Comparison of ENCODE assay signal across 9 cellular contexts in the genomic region with DNA sequence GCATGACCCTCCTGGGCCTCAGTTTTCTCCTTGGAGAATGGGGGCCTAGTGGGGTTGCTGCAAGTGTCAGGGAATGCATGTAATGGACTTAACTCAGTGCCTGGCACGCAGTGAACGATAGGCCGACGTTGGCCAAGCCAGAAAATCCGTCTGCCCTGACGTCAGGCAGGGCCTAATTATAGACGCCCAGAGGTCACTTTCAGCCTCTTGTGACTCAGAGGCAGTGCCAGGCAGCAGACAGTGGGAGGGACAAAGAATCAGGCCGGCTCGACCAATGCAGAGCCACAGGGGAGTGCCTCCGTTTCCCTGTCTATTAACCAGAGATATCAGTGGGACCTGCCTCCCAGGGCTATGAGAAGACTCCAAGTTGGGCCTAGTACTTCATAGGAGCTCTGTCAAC.
DNase-seq lines count a peak whose midpoint lies in the region; ATAC-seq and TF ChIP-seq lines count a peak whose summit lies in the region.
"Had no signal": no experiment of that assay in that cellular context is flagged by ENCODE, and none has a peak within 500 bp of the region (broad histone marks: within the 10 kb centered on the region; RNA-seq: fewer than 3 reads in every experiment).

No MANE protein-coding gene starts in this region.

- DNase-seq in MG63 (peak; percentile 86), coronary artery (ENCODE audit: low spot score) (peak; percentile 98), right lobe of liver (peak in 1 of 3 donors; percentile 24), suprapubic skin (ENCODE audit: low spot score in 2 of 2) (peak in 1 of 2 donors; percentile 70), SIG-M5 (lab: John Stamatoyannopoulos, UW) (no peak)
- DNase-seq: effector memory CD4-positive, alpha-beta T cell had no signal

- 60% methylated on average over 4 of the region's 10 CpGs for WGBS in right lobe of liver (ENCODE audit: insufficient coverage, low coverage, low lambda C conversion rate, missing lambda C conversion rate)
- WGBS in suprapubic skin: 70% methylated on average over 7 of the region's 10 CpGs

- TF ChIP-seq CTCF in coronary artery (IDR thresholded peaks at IDR 0.05): no peak
- no peak for TF ChIP-seq CTCF in right lobe of liver (IDR thresholded peaks at IDR 0.05)
- no peak for TF ChIP-seq CTCF in suprapubic skin (IDR thresholded peaks at IDR 0.05)

- no peak overlapping the region for H3K4me3 ChIP-seq in MG63
- no peak overlapping the region for H3K4me3 ChIP-seq in coronary artery
- H3K4me3 ChIP-seq in right lobe of liver: no peak overlapping the region
- H3K4me3 ChIP-seq in suprapubic skin: no peak overlapping the region

- H3K36me3 ChIP-seq in MG63 (no peaks in the 10 kb centered on the region), right lobe of liver (no peaks in the 10 kb centered on the region), suprapubic skin (no peaks in the 10 kb centered on the region)

- H3K27ac ChIP-seq in coronary artery (peak overlapping the region; percentile 87 to 89), right lobe of liver (no peak overlapping the region), suprapubic skin (peak overlapping the region; percentile 42)

- H3K9me3 ChIP-seq in MG63 (peaks cover 6% of the 10 kb centered on the region; the same call in 1 of the 2 replicates), right lobe of liver (no peaks in the 10 kb centered on the region), suprapubic skin (no peaks in the 10 kb centered on the region)

- H3K4me1 ChIP-seq in right lobe of liver (no peaks in the 10 kb centered on the region), suprapubic skin (no peaks in the 10 kb centered on the region)

- peak; percentile 70 for TF ChIP-seq EP300 in suprapubic skin (IDR thresholded peaks at IDR 0.05)

- ATAC-seq in right lobe of liver (peak; percentile 23 to 60 (median 40)), GM19395 (IDR thresholded peaks at IDR 0.05; ENCODE audit: unreplicated experiment) (no peak), GM18502 (IDR thresholded peaks at IDR 0.05; ENCODE audit: poor library complexity, unreplicated experiment) (no peak), GM21367 (IDR thresholded peaks at IDR 0.05; ENCODE audit: unreplicated experiment) (no peak)

- TF ChIP-seq POLR2A in right lobe of liver (IDR thresholded peaks at IDR 0.05) (no peak), suprapubic skin (IDR thresholded peaks at IDR 0.05) (no peak)

- H3K27me3 ChIP-seq in MG63 (no peaks in the 10 kb centered on the region), right lobe of liver (no peaks in the 10 kb centered on the region), suprapubic skin (no peaks in the 10 kb centered on the region)

- intact Hi-C loops in right lobe of liver (cut with DNase I): no loop called here

Comparison
In these comparisons a context has a peak if more than half of its experiments do, and no peak if none do; other contexts are left out.
1. H3K27ac ChIP-seq: peak in coronary artery (2 of 2) and suprapubic skin (single experiment); none in right lobe of liver (0 of 3).
2. ATAC-seq: peak in right lobe of liver (4 of 4); none in GM19395 (single experiment), GM18502 (single experiment) and GM21367 (single experiment).